In genomic region chr4:105509291-105509690, GRCh38 we compare ENCODE assay signal across 15 cellular contexts. TPM values are rescaled to one million over a fixed set of nuclear protein-coding genes. Genes with fewer than 3 reads are reported as not detected.
DNase-seq lines count a peak whose midpoint lies in the region; ATAC-seq, FAIRE-seq and TF ChIP-seq lines count a peak whose summit lies in the region.
"Had no signal": no experiment of that assay in that cellular context is flagged by ENCODE, and none has a peak within 500 bp of the region (broad histone marks: within the 10 kb centered on the region; RNA-seq: fewer than 3 reads in every experiment).

No MANE protein-coding gene starts in this region.

- no peaks in the 10 kb centered on the region for H3K9me1 ChIP-seq in K562 (ENCODE audit: control insufficient read depth, insufficient read depth, low read length)

- in situ Hi-C loops in K562 (cut with MboI), result no loop called here

- DNase-seq in K562 (ENCODE audit: extremely low read depth in 1 of 4, low spot score in 3 of 4) (no peak), cerebellar nuclear complex (lab: John Stamatoyannopoulos, UW) (no peak), OCI-M1 (lab: John Stamatoyannopoulos, UW) (no peak), GOT3 (lab: John Stamatoyannopoulos, UW) (no peak), OCI-LY7 (ENCODE audit: low spot score) (no peak)
- DNase-seq: activated CD8-positive, alpha-beta memory T cell treated with anti-CD3 and anti-CD28 coated beads, Interleukin-2, amount 50 U/mL, for 4 hours; NCI-H2029 had no signal

- TF ChIP-seq RAD21 in K562 (CRISPR knock-in tag; conservative IDR thresholded peaks at IDR 0.05 in 1 of 2, IDR thresholded peaks at IDR 0.05 in 1 of 2), result no peak

- TF ChIP-seq POLR2A in K562 (conservative IDR thresholded peaks at IDR 0.05), result no peak

- ATAC-seq in GM18870 (IDR thresholded peaks at IDR 0.05; ENCODE audit: unreplicated experiment) (peak; percentile 96), GM21619 (IDR thresholded peaks at IDR 0.05; ENCODE audit: unreplicated experiment) (peak; percentile 95), HG03196 (IDR thresholded peaks at IDR 0.05; ENCODE audit: unreplicated experiment) (peak; percentile 89), K562 (no peak)
- ATAC-seq: HCT116, SK-N-SH treated with all-trans-retinoic acid at 6 μM for 48 hours had no signal

- H3K4me3 ChIP-seq in K562 (no peak overlapping the region), OCI-LY7 (ENCODE audit: low read depth, low read length, poor library complexity, severe bottlenecking) (no peak overlapping the region)

- no peak overlapping the region for H3K9ac ChIP-seq in K562 (ENCODE audit: insufficient read depth in 1 of 2, low read depth in 2 of 2, low read length in 2 of 2)
- H3K9ac ChIP-seq: parathyroid adenoma had no signal

- H3K9me2 ChIP-seq in OCI-LY7 (ENCODE audit: insufficient read depth, low read length), result no peaks in the 10 kb centered on the region

- no peaks in the 10 kb centered on the region for H3K9me3 ChIP-seq in K562 (replicated peaks; ENCODE audit: control insufficient read depth, insufficient read depth, low read depth, low read length)
- H3K9me3 ChIP-seq in OCI-LY7 (ENCODE audit: low read length), result no peaks in the 10 kb centered on the region

- WGBS in K562 (ENCODE audit: insufficient coverage, low coverage, missing lambda C conversion rate), result no CpG with 5 or more reads among the region's 1 CpG

- H3K4me2 ChIP-seq in K562 (ENCODE audit: insufficient read depth, low read length) (no peak overlapping the region), OCI-LY7 (ENCODE audit: low read length) (no peak overlapping the region)

- intact Hi-C loops in K562 (cut with micrococcal nuclease) (no loop called here), OCI-LY7 (cut with micrococcal nuclease; ENCODE audit: unreplicated experiment) (no loop called here)

- H3K4me1 ChIP-seq in K562 (replicated peaks in 1 of 2; ENCODE audit: control insufficient read depth in 2 of 2, insufficient read depth in 2 of 2, low read length in 2 of 2) (no peaks in the 10 kb centered on the region), OCI-LY7 (ENCODE audit: insufficient read depth, low read length, poor library complexity, severe bottlenecking) (no peaks in the 10 kb centered on the region)
- H3K4me1 ChIP-seq: parathyroid adenoma had no signal

- no peak for FAIRE-seq in K562 (lab: Jason Lieb, UNC)
- FAIRE-seq: bronchial epithelial cell had no signal

- BruUV-seq in K562 (replicated peaks; lab: Mats Ljungman, UMichigan) (no TSS peak), OCI-LY7 (replicated peaks; lab: Mats Ljungman, UMichigan) (no TSS peak)

- H3K27ac ChIP-seq in K562 (ENCODE audit: extremely low read depth, low read depth, low read length), result no peak overlapping the region
- H3K27ac ChIP-seq in OCI-LY7 (ENCODE audit: low read depth, low read length, poor library complexity, severe bottlenecking), result no peak overlapping the region
- H3K27ac ChIP-seq: parathyroid adenoma had no signal

- TF ChIP-seq EP300 in K562 (IDR thresholded peaks at IDR 0.05; ENCODE audit: low read length), result no peak

- POLR2A ChIA-PET in K562 (lab: Yijun Ruan, JAX) (no interaction called here), OCI-LY7 (lab: Charles Lee) (no interaction called here)

- CTCF ChIA-PET in K562 (lab: Yijun Ruan, JAX; ENCODE audit: low intra/inter-chr PET ratio), result no interaction called here
- CTCF ChIA-PET in OCI-LY7 (lab: Charles Lee; ENCODE audit: unreplicated experiment), result no interaction called here

- H4K20me1 ChIP-seq in K562 (replicated peaks; ENCODE audit: control insufficient read depth, insufficient read depth, low read length) (no peaks in the 10 kb centered on the region), OCI-LY7 (ENCODE audit: insufficient read depth, low read length) (no peaks in the 10 kb centered on the region)

- TF ChIP-seq CTCF in K562 (IDR thresholded peaks at IDR 0.05 in 2 of 3, conservative IDR thresholded peaks at IDR 0.05 in 1 of 3; ENCODE audit: insufficient read depth in 2 of 3, low read depth in 1 of 3, low read length in 3 of 3), result no peak
- TF ChIP-seq CTCF in OCI-LY7 (conservative IDR thresholded peaks at IDR 0.05; ENCODE audit: low read length), result no peak

- H3K36me3 ChIP-seq in K562 (ENCODE audit: control insufficient read depth, insufficient read depth, low read length) (no peaks in the 10 kb centered on the region), OCI-LY7 (ENCODE audit: insufficient read depth, low read length) (no peaks in the 10 kb centered on the region)

- no peak overlapping the region for H2AFZ ChIP-seq in K562 (ENCODE audit: low read depth, low read length)
- H2AFZ ChIP-seq in OCI-LY7 (ENCODE audit: low read length), result no peak overlapping the region
- H2AFZ ChIP-seq: parathyroid adenoma had no signal

- H3K79me2 ChIP-seq in K562 (ENCODE audit: control insufficient read depth, insufficient read depth, low read length), result no peaks in the 10 kb centered on the region
- no peaks in the 10 kb centered on the region for H3K79me2 ChIP-seq in OCI-LY7 (ENCODE audit: insufficient read depth, low read depth, low read length)
- H3K79me2 ChIP-seq: parathyroid adenoma had no signal

- H3K27me3 ChIP-seq in K562 (ENCODE audit: control insufficient read depth in 2 of 2, insufficient read depth in 2 of 2, low read length in 2 of 2), result no peaks in the 10 kb centered on the region

TF ChIP-seq in K562, 482 proteins besides CTCF, POLR2A, EP300 and RAD21:
- no peak for TF ChIP-seq ATF4 (CRISPR knock-in tag; IDR thresholded peaks at IDR 0.05)
- peak; percentile 23 for TF ChIP-seq HNRNPK (IDR thresholded peaks at IDR 0.05; ENCODE audit: low read depth, low read length, poor library complexity, severe bottlenecking)
- no peak for TF ChIP-seq ZBTB1 (CRISPR knock-in tag; IDR thresholded peaks at IDR 0.05; ENCODE audit: borderline replicate concordance, low read depth)
- no peak for TF ChIP-seq RB1 (IDR thresholded peaks at IDR 0.05; ENCODE audit: low read depth)
- no peak for TF ChIP-seq JUN (IDR thresholded peaks at IDR 0.05; ENCODE audit: borderline replicate concordance, low read depth, low read length)
- TF ChIP-seq JUN (CRISPR knock-in tag; IDR thresholded peaks at IDR 0.05; ENCODE audit: borderline replicate concordance), result no peak

RNA-seq across cellular contexts. Expression of gene PPA2, which starts 35.4 kb away (rescaled TPM):
- total RNA-seq in K562 (2011; cell fraction: chromatin; rRNA removed; ENCODE audit: low replicate concordance), result 59.6 and 110 TPM in 2 replicates
- total RNA-seq in K562 (2011; cell fraction: nucleolus; rRNA removed), result 47.4 and 49.3 TPM in 2 replicates
- total RNA-seq in K562 (2011; cell fraction: nucleoplasm; rRNA removed), result 57.9 and 67.3 TPM in 2 replicates
- total RNA-seq in K562 (2014; rRNA removed), result 79.8 and 124 TPM in 2 replicates
- 109 and 129 TPM in 2 replicates for total RNA-seq in K562 (2014; rRNA removed; fragmentation: Illumina TruSeq; extraction: Trizol)
- 75.4 and 79.5 TPM in 2 replicates for total RNA-seq in K562 (2015; rRNA removed; fragmentation: Illumina TruSeq; extraction: Trizol)
- total RNA-seq in K562 (2021), result 104 and 107 TPM in 2 replicates
- 154 and 190 TPM in 2 replicates for polyA plus RNA-seq in K562 (2011; rRNA removed)
- polyA plus RNA-seq in K562 (2011; cell fraction: cytosol; rRNA removed), result 33.9 and 41.6 TPM in 2 replicates
- polyA plus RNA-seq in K562 (2011; cell fraction: nucleus; rRNA removed), result 44.7 and 49.9 TPM in 2 replicates
- 82.9 and 96.4 TPM in 2 replicates for polyA plus RNA-seq in K562 (2012)
- polyA plus RNA-seq in K562 (2014; fragmentation: Illumina TruSeq; extraction: Trizol), result 48.3 and 56.7 TPM in 2 replicates
- 100 to 1,000 TPM in 1 of 2 experiments, 10 to 100 TPM in 1; 81.8 to 115 TPM for polyA plus RNA-seq in K562 (2014; fragmentation: Nextera tagmentation; extraction: Ambion mirVana)
- polyA plus RNA-seq in K562 (2014; rRNA removed), result 110 and 119 TPM in 2 replicates
- 69.7 and 95.0 TPM in 2 replicates for polyA minus RNA-seq in K562 (2011; rRNA and poly(A)+ RNA removed)
- 55.6 and 60.4 TPM in 2 replicates for polyA minus RNA-seq in K562 (2011; cell fraction: cytosol; rRNA and poly(A)+ RNA removed)
- polyA minus RNA-seq in K562 (2011; cell fraction: nucleus; rRNA and poly(A)+ RNA removed), result 106 and 153 TPM in 2 replicates
- total RNA-seq in OCI-LY7 (2014; rRNA removed; shearing (Covaris generic)), result 55.7 and 73.1 TPM in 2 replicates
- total RNA-seq in OCI-LY7 (2022), result 74.6 and 77.7 TPM in 2 replicates

RNA-seq across cellular contexts. Expression of gene ARHGEF38, which starts 43.1 kb away (rescaled TPM):
- total RNA-seq in K562 (2011; cell fraction: chromatin; rRNA removed; ENCODE audit: low replicate concordance), result not detected in 2 replicates
- not detected in 2 replicates for total RNA-seq in K562 (2011; cell fraction: nucleolus; rRNA removed)
- total RNA-seq in K562 (2011; cell fraction: nucleoplasm; rRNA removed), result not detected in 2 replicates
- not detected in 2 replicates for total RNA-seq in K562 (2014; rRNA removed)
- total RNA-seq in K562 (2014; rRNA removed; fragmentation: Illumina TruSeq; extraction: Trizol), result not detected in 2 replicates
- total RNA-seq in K562 (2015; rRNA removed; fragmentation: Illumina TruSeq; extraction: Trizol), result not detected in 2 replicates
- total RNA-seq in K562 (2021), result not detected in 2 replicates
- polyA plus RNA-seq in K562 (2011; rRNA removed), result not detected in 2 replicates
- not detected in 2 replicates for polyA plus RNA-seq in K562 (2011; cell fraction: cytosol; rRNA removed)
- not detected in 2 replicates for polyA plus RNA-seq in K562 (2011; cell fraction: nucleus; rRNA removed)
- polyA plus RNA-seq in K562 (2012), result not detected in 2 replicates
- not detected in 2 replicates for polyA plus RNA-seq in K562 (2014; fragmentation: Illumina TruSeq; extraction: Trizol)
- polyA plus RNA-seq in K562 (2014; fragmentation: Nextera tagmentation; extraction: Ambion mirVana), result under 1 TPM in 1 of 2 experiments, not detected in 1; 0.17 TPM
- not detected in 2 replicates for polyA plus RNA-seq in K562 (2014; rRNA removed)
- polyA minus RNA-seq in K562 (2011; rRNA and poly(A)+ RNA removed), result not detected in 2 replicates
- polyA minus RNA-seq in K562 (2011; cell fraction: cytosol; rRNA and poly(A)+ RNA removed), result not detected in 2 replicates
- not detected in 2 replicates for polyA minus RNA-seq in K562 (2011; cell fraction: nucleus; rRNA and poly(A)+ RNA removed)
- not detected in 2 replicates for total RNA-seq in OCI-LY7 (2014; rRNA removed; shearing (Covaris generic))
- not detected in 2 replicates for total RNA-seq in OCI-LY7 (2022)
- total RNA-seq: bronchial epithelial cell had no signal
- polyA plus RNA-seq: urinary bladder had no signal
